Comparison of ENCODE assay signal across 24 cellular contexts in the genomic region with DNA sequence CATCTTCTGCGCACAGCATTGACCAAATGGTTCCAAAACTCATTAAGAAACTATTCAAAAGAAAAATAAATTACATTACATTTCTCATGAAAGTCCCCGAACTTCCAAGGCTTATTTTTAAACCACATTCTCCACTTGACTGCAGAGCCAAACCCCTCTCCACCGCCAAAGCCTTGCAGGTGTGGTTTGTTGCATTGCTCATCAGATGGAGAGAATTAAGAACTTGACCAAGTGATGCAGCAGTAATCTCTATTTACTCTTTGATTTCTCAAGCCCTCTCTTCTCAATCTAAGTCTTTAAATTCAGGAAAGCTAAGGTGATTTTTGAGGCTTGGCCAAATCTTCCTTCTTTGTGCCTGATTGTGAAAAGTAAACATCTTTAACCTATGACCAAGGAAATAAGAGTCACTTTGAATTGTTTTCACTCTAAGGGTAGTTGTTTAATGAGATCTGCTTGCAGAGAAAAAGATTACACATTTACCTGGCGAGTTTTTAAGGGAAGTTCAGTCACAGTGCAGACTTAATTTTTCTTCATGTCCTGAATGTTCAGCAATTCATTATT.
"Had no signal": no experiment of that assay in that cellular context is flagged by ENCODE, and none has a peak within 500 bp of the region (broad histone marks: within the 10 kb centered on the region; RNA-seq: fewer than 3 reads in every experiment).

No MANE protein-coding gene starts in this region.

- H3K4me3 Mint-ChIP-seq: activated CD4-positive, alpha-beta T cell treated with anti-CD3 and anti-CD28 coated beads for 36 hours; activated CD8-positive, alpha-beta T cell treated with anti-CD3 and anti-CD28 coated beads, Interleukin-2, amount 10 ng/mL, durations not matched to agents 7 days and 5 days; activated naive CD8-positive, alpha-beta T cell treated with anti-CD3 and anti-CD28 coated beads, Interleukin-2, amount 10 ng/mL, durations not matched to agents 7 days and 5 days had no signal

- DNase-seq: activated CD4-positive, alpha-beta T cell treated with anti-CD3 and anti-CD28 coated beads for 36 hours; activated CD8-positive, alpha-beta memory T cell treated with anti-CD3 and anti-CD28 coated beads, Interleukin-2, amount 50 U/mL, for 48 hours; activated CD8-positive, alpha-beta T cell treated with anti-CD3 and anti-CD28 coated beads, Interleukin-2, amount 10 ng/mL, durations not matched to agents 7 days and 5 days; activated naive CD4-positive, alpha-beta T cell treated with anti-CD3 and anti-CD28 coated beads, Interleukin-2, amount 50 U/mL, for 16 hours; activated naive CD8-positive, alpha-beta T cell treated with anti-CD3 and anti-CD28 coated beads, Interleukin-2, amount 10 ng/mL, durations not matched to agents 7 days and 5 days; activated T-cell treated with anti-CD3 and anti-CD28 coated beads, Interleukin-2, amount 50 U/mL, for 1 hour; adrenal gland; anterior cingulate cortex; cerebellar nuclear complex; NCI-H1105 treated with DMSO at 0.1 percent for 48 hours; NCI-H1436 treated with DMSO at 0.1 percent for 48 hours; NCI-H187; NCI-H2081; NCI-H446; NCI-H524; NCI-H748 treated with DMSO at 0.1 percent for 48 hours; NK-92 treated with Interleukin-12 subunit alpha and Interleukin-12 subunit beta, amount 100 ng/mL, for 24 hours; Peyer's patch; Right ventricle myocardium superior; SJCRH30; SK-N-SH; T-helper 1 cell; WERI-Rb-1 had no signal

- H3K4me3 ChIP-seq: adrenal gland, Peyer's patch, SJCRH30 had no signal

- FAIRE-seq: colon had no signal

- H3K27me3 ChIP-seq: adrenal gland, Peyer's patch had no signal

- H3K36me3 ChIP-seq: adrenal gland, Peyer's patch, SJCRH30, WERI-Rb-1 had no signal

- H3K27ac Mint-ChIP-seq: activated CD4-positive, alpha-beta T cell treated with anti-CD3 and anti-CD28 coated beads for 36 hours; activated CD8-positive, alpha-beta T cell treated with anti-CD3 and anti-CD28 coated beads, Interleukin-2, amount 10 ng/mL, durations not matched to agents 7 days and 5 days; activated naive CD8-positive, alpha-beta T cell treated with anti-CD3 and anti-CD28 coated beads, Interleukin-2, amount 10 ng/mL, durations not matched to agents 7 days and 5 days had no signal

- H3K36me3 Mint-ChIP-seq: activated naive CD8-positive, alpha-beta T cell treated with anti-CD3 and anti-CD28 coated beads, Interleukin-2, amount 10 ng/mL, durations not matched to agents 7 days and 5 days had no signal

- H3K9me3 Mint-ChIP-seq: activated naive CD8-positive, alpha-beta T cell treated with anti-CD3 and anti-CD28 coated beads, Interleukin-2, amount 10 ng/mL, durations not matched to agents 7 days and 5 days had no signal

- H3K4me1 Mint-ChIP-seq: activated CD4-positive, alpha-beta T cell treated with anti-CD3 and anti-CD28 coated beads for 36 hours had no signal
